In the genomic region with DNA sequence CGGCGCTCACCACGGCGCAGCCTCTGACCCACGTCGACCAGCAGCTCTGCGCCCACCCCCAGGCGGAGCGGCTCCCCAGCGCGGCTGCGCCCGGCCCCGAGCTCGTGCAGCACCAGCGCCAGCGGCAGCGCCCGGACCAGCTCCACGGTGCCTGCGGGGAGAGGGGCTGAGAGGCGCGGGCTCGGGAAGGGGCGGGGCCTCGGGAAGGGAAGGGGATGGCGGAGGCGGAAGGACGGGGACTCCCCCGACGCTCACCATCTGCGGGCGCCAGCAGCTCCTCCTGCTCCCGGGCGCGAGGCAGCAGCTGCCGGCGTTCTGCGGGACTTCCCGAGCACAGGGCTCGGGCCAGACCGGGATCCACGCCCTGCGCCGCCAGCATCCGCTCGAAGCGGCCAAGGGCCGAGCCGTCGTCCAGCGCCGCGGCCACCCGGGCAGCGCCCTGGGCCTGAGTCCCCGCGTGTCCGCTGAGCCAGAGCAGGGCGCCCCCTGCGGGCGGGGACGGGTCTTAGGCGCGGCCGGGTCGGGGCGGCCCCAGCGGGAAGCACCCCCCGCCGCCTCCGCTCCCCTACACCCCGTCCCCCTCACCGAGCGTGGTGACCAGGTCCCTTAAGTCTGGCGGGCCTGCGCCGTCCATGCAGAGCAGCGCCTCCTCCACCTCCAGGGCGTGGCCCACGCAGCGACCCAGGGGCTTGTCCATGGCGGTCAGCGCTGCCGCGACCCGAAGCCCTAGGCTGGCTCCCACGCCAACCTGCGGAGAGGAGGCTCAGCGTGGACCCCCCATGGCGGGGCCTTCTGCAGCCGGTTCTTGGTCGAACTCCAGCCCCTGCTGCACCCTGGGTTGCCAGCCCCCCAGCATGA, we compare ENCODE assay signal across 8 cellular contexts. TPM values are rescaled to one million over a fixed set of nuclear protein-coding genes. Genes with fewer than 3 reads are reported as not detected.
DNase-seq lines count a peak whose midpoint lies in the region; ATAC-seq and TF ChIP-seq lines count a peak whose summit lies in the region.

No MANE protein-coding gene starts in this region.

- no peaks in the 10 kb centered on the region for H3K9me3 ChIP-seq in colonic mucosa

- peak; percentile 44 for TF ChIP-seq CTCF in colonic mucosa (IDR thresholded peaks at IDR 0.05)

- no peaks in the 10 kb centered on the region for H3K36me3 ChIP-seq in ACC112 (ENCODE audit: insufficient read depth, low read length)
- peaks cover 10% of the 10 kb centered on the region for H3K36me3 ChIP-seq in colonic mucosa

- no peak overlapping the region for H2AFZ ChIP-seq in ACC112 (ENCODE audit: low read length, unreplicated experiment)

- TF ChIP-seq POLR2A in GM18505 (IDR thresholded peaks at IDR 0.05; ENCODE audit: borderline replicate concordance, extremely low read depth, insufficient read depth, insufficient read length), result no peak

- intact Hi-C loops in colonic mucosa (cut with DNase I), result no loop called here

- H3K79me2 ChIP-seq in ACC112 (ENCODE audit: control insufficient read depth, insufficient read depth, low read length, unreplicated experiment), result peaks cover 17% of the 10 kb centered on the region

- H3K27me3 ChIP-seq in ACC112 (ENCODE audit: insufficient read depth, low read length) (no peaks in the 10 kb centered on the region), colonic mucosa (no peaks in the 10 kb centered on the region)

- H3K9ac ChIP-seq in colonic mucosa (ENCODE audit: low read depth in 2 of 2, low read length in 2 of 2), result peak overlapping the region; percentile 86

- ATAC-seq in GM18505 (IDR thresholded peaks at IDR 0.05; ENCODE audit: unreplicated experiment) (peak; percentile 32), HG02973 (IDR thresholded peaks at IDR 0.05; ENCODE audit: unreplicated experiment) (peak; percentile 19), left lobe of liver (peak; percentile 35)

- H3K4me3 ChIP-seq in ACC112 (ENCODE audit: low read depth, low read length), result peak overlapping the region; percentile 79
- peak overlapping the region; percentile 85 for H3K4me3 ChIP-seq in colonic mucosa

- peak; percentile 38 for DNase-seq in NCI-H2227 treated with DMSO at 0.1 percent for 48 hours (lab: John Stamatoyannopoulos, UW)
- DNase-seq in activated CD4-positive, alpha-beta T cell treated with anti-CD3 and anti-CD28 coated beads for 48 hours, result peak; percentile 93
- DNase-seq in colonic mucosa, result peak; percentile 86
- peak; percentile 84 for DNase-seq in left lobe of liver (ENCODE audit: low spot score)
- DNase-seq in stimulated activated CD4-positive, alpha-beta T cell treated with anti-CD3 and anti-CD28 coated beads, Interleukin-4, amount 100 ng/mL, for 1 hour, result peak; percentile 88

- peaks cover 16% of the 10 kb centered on the region for H3K4me1 ChIP-seq in ACC112 (ENCODE audit: control insufficient read depth, insufficient read depth, low read length, unreplicated experiment)
- H3K4me1 ChIP-seq in colonic mucosa, result peaks cover 16% of the 10 kb centered on the region

- H3K27ac ChIP-seq in ACC112 (ENCODE audit: low read depth, low read length) (peak overlapping the region; percentile 82), colonic mucosa (peak overlapping the region; percentile 100)

RNA-seq across cellular contexts. Expression of a gene that starts 0.8 kb away (rescaled TPM):
- total RNA-seq in colonic mucosa (1 to 10 TPM; 1.8 to 5.8 TPM), left lobe of liver (not detected)

RNA-seq across cellular contexts. Expression of a gene that starts 3.6 kb away (rescaled TPM):
- total RNA-seq in colonic mucosa (10 to 100 TPM; 22.6 to 28.0 TPM), left lobe of liver (80.0 TPM)

RNA-seq across cellular contexts. Expression of a gene that starts 18.2 kb away (rescaled TPM):
- total RNA-seq in colonic mucosa (10 to 100 TPM; 27.4 to 71.5 TPM), left lobe of liver (18.8 TPM)

RNA-seq across cellular contexts. Expression of a gene that starts 18.7 kb away (rescaled TPM):
- 10 to 100 TPM; 51.1 to 60.0 TPM for total RNA-seq in colonic mucosa
- 50.2 TPM for total RNA-seq in left lobe of liver

RNA-seq across cellular contexts. Expression of a gene that starts 19.5 kb away (rescaled TPM):
- total RNA-seq in colonic mucosa (under 1 TPM; 0.07 to 0.16 TPM), left lobe of liver (0.05 TPM)

Comparison
In these comparisons a context has a peak if more than half of its experiments do, and no peak if none do; other contexts are left out.
1. Peak in every context shown above with its lines: DNase-seq, ATAC-seq, H3K4me3 ChIP-seq and H3K27ac ChIP-seq.
2. DNase-seq: peak in every context shown above with its lines; median percentile 93 in activated CD4-positive, alpha-beta T cell treated with anti-CD3 and anti-CD28 coated beads for 48 hours; 88 in stimulated activated CD4-positive, alpha-beta T cell treated with anti-CD3 and anti-CD28 coated beads, Interleukin-4, amount 100 ng/mL, for 1 hour; 86 in colonic mucosa; 84 in left lobe of liver; 38 in NCI-H2227 treated with DMSO at 0.1 percent for 48 hours.